Comparison of ENCODE assay signal across 25 cellular contexts in genomic region chr14:61185534-61185933, GRCh38.
"Had no signal": no experiment of that assay in that cellular context is flagged by ENCODE, and none has a peak within 500 bp of the region (broad histone marks: within the 10 kb centered on the region; RNA-seq: fewer than 3 reads in every experiment).

No MANE protein-coding gene starts in this region.

- H3K27ac Mint-ChIP-seq: naive thymus-derived CD8-positive, alpha-beta T cell; neural progenitor cell; stimulated activated naive CD8-positive, alpha-beta T cell treated with anti-CD3 and anti-CD28 coated beads, Interleukin-15, amount 100 ng/mL, for 72 hours had no signal

- FAIRE-seq: colon, keratinocyte had no signal

- H3K27me3 ChIP-seq: gastrocnemius medialis, right atrium auricular region, vagina had no signal

- DNase-seq: dorsolateral prefrontal cortex; effector CD4-positive, alpha-beta T cell; foreskin fibroblast; gastrocnemius medialis; head of caudate nucleus; naive thymus-derived CD8-positive, alpha-beta T cell; stimulated activated CD4-positive, alpha-beta T cell treated with anti-CD3 and anti-CD28 coated beads, Interleukin-12 subunit alpha, Interleukin-12 subunit beta, amount 100 ng/mL, for 4 hours; stimulated activated CD4-positive, alpha-beta T cell treated with anti-CD3 and anti-CD28 coated beads, Interleukin-1b, Interleukin-23, amount 100 ng/mL, for 48 hours; stimulated activated CD4-positive, alpha-beta T cell treated with anti-CD3 and anti-CD28 coated beads, Interleukin-4, amount 100 ng/mL, for 1 hour; stimulated activated CD8-positive, alpha-beta memory T cell treated with anti-CD3 and anti-CD28 coated beads, Interleukin-4, amount 100 ng/mL, for 48 hours; stimulated activated naive CD4-positive, alpha-beta T cell; stimulated activated naive CD8-positive, alpha-beta T cell treated with anti-CD3 and anti-CD28 coated beads, Interleukin-15, amount 100 ng/mL, for 72 hours; transverse colon; upper lobe of right lung had no signal

- H3K27ac ChIP-seq: dorsolateral prefrontal cortex, epithelial cell of prostate, neural progenitor cell, prostate gland, right atrium auricular region, suprapubic skin, transverse colon, upper lobe of right lung, vagina had no signal

- H3K36me3 Mint-ChIP-seq: neural progenitor cell had no signal

- H2AFZ ChIP-seq: neural progenitor cell had no signal

- H3K4me3 Mint-ChIP-seq: naive thymus-derived CD8-positive, alpha-beta T cell; neural progenitor cell; stimulated activated naive CD8-positive, alpha-beta T cell treated with anti-CD3 and anti-CD28 coated beads, Interleukin-15, amount 100 ng/mL, for 72 hours had no signal

- H3K4me3 ChIP-seq: dorsolateral prefrontal cortex, gastrocnemius medialis, neural progenitor cell, prostate gland, right atrium auricular region, smooth muscle cell, suprapubic skin, transverse colon, upper lobe of right lung, vagina had no signal

- H3K9ac ChIP-seq: neural progenitor cell had no signal

- H3K9me3 ChIP-seq: gastrocnemius medialis, prostate gland, right atrium auricular region, suprapubic skin, transverse colon, upper lobe of right lung, vagina had no signal

- H3K9me3 Mint-ChIP-seq: naive thymus-derived CD8-positive, alpha-beta T cell; neural progenitor cell; stimulated activated naive CD8-positive, alpha-beta T cell treated with anti-CD3 and anti-CD28 coated beads, Interleukin-15, amount 100 ng/mL, for 72 hours had no signal

- H3K4me2 ChIP-seq: neural progenitor cell, smooth muscle cell had no signal

- ATAC-seq: esophagus mucosa; gastrocnemius medialis; naive thymus-derived CD8-positive, alpha-beta T cell; sciatic nerve; stimulated activated naive CD8-positive, alpha-beta T cell treated with anti-CD3 and anti-CD28 coated beads, Interleukin-15, amount 100 ng/mL, for 72 hours; upper lobe of right lung had no signal

- H3K4me1 ChIP-seq: prostate gland, transverse colon had no signal

- H3K36me3 ChIP-seq: gastrocnemius medialis, neural progenitor cell, prostate gland, right atrium auricular region, suprapubic skin, transverse colon, upper lobe of right lung, vagina had no signal
